ENCODE assay signal across 9 cellular contexts in the genomic region with DNA sequence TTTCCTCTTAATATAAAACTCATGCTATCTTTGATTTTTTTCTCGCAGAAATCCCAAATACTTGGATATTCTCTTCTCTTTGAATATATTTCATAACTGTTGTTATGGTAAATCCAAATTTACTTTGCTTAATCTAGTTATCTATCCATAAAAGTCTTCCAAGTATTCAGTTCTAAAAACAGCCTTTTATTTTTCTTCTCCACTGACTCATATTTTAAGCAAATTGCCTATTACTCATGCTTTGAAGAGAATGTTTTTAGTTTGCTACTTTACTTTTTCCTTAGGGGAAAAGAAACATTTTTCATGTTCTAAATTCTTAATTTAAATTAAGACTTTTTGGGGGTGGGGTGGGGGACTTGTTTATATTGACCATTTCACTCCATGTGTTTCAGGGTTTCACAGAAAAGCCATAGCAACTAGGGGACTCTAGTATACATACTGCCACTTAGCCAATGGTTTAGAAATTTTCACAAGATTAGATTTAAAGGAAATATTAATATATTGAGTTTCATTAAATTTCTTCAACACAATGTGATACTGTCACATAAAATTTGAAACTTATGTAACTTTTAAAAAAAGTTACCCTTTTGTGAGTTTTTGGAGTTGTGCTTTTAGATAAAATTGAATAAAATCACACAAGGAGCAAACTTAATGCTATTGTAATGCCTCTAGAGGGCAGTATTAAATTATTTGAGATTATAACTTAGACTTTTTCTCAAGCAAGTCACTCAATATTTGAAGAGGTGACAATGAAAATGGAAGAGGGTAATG.
DNase-seq lines count a peak whose midpoint lies in the region; ATAC-seq, FAIRE-seq and TF ChIP-seq lines count a peak whose summit lies in the region.
"Had no signal": no experiment of that assay in that cellular context is flagged by ENCODE, and none has a peak within 500 bp of the region (broad histone marks: within the 10 kb centered on the region; RNA-seq: fewer than 3 reads in every experiment).

No MANE protein-coding gene starts in this region.

- H2BK15ac ChIP-seq in neuronal stem cell (ENCODE audit: low read length) = no peak overlapping the region

- ATAC-seq in GM18517 (IDR thresholded peaks at IDR 0.05; ENCODE audit: unreplicated experiment) = peak; percentile 63

- H2BK5ac ChIP-seq in neuronal stem cell (ENCODE audit: low read length) = no peak overlapping the region

- H3K4me1 ChIP-seq in neuronal stem cell (ENCODE audit: control insufficient read depth in 2 of 2, insufficient read depth in 1 of 2, low read depth in 1 of 2, low read length in 2 of 2) = no peaks in the 10 kb centered on the region

- H4K91ac ChIP-seq in neuronal stem cell (ENCODE audit: low read depth, low read length, poor library complexity) = no peak overlapping the region

- H2AK5ac ChIP-seq in neuronal stem cell (ENCODE audit: low read depth, low read length) = no peak overlapping the region

- peak overlapping the region; percentile 13 for H2AFZ ChIP-seq in neuronal stem cell (ENCODE audit: low read length)

- H3K9ac ChIP-seq in neuronal stem cell (ENCODE audit: low read depth, low read length, poor library complexity) = no peak overlapping the region

- H3K14ac ChIP-seq in neuronal stem cell (ENCODE audit: low read length) = no peak overlapping the region

- H3K4me2 ChIP-seq in neuronal stem cell (ENCODE audit: insufficient read depth, low read length, poor library complexity, severe bottlenecking) = no peak overlapping the region

- no peak overlapping the region for H3K4ac ChIP-seq in neuronal stem cell (ENCODE audit: low read length)

- peak; percentile 100 for FAIRE-seq in A204.1 (lab: Jason Lieb, UNC)
- no peak for FAIRE-seq in bronchial epithelial cell (lab: Jason Lieb, UNC)

- H4K8ac ChIP-seq in neuronal stem cell (ENCODE audit: low read depth, low read length) = no peak overlapping the region

- H3K23ac ChIP-seq in neuronal stem cell (ENCODE audit: low read depth, low read length, poor library complexity) = no peak overlapping the region

- no peak overlapping the region for H2BK120ac ChIP-seq in neuronal stem cell (ENCODE audit: low read depth, low read length)

- TF ChIP-seq CTCF in bronchial epithelial cell (IDR thresholded peaks at IDR 0.05; ENCODE audit: insufficient read depth, low read length, severe bottlenecking) = peak; percentile 25

- DNase-seq in NCI-H1436 treated with DMSO at 0.1 percent for 48 hours (lab: John Stamatoyannopoulos, UW) (peak; percentile 21), bronchial epithelial cell (ENCODE audit: low read depth) (peak; percentile 51), neuronal stem cell (ENCODE audit: low spot score) (no peak), substantia nigra (lab: John Stamatoyannopoulos, UW) (no peak), hypothalamus (lab: John Stamatoyannopoulos, UW) (no peak)
- DNase-seq in activated effector memory CD4-positive, alpha-beta T cell treated with Interleukin-2 at 50 U/mL for 16 hours = no peak
- DNase-seq: activated naive CD8-positive, alpha-beta T cell treated with anti-CD3 and anti-CD28 coated beads, Interleukin-2, amount 10 ng/mL, durations not matched to agents 7 days and 5 days had no signal

- WGBS in neuronal stem cell (ENCODE audit: extremely low coverage in 2 of 2, insufficient read length in 2 of 2, insufficient replicate concordance in 1 of 2), 2 donors = 100% methylated on average over 1 of the region's 1 CpG; no CpG with 5 or more reads in 1 of the 2 donors

- H3K9me3 ChIP-seq in neuronal stem cell (replicated peaks in 1 of 2; ENCODE audit: control insufficient read depth in 2 of 2, insufficient read depth in 1 of 2, low read depth in 1 of 2, low read length in 2 of 2) = peaks cover 0 to 4% of the 10 kb centered on the region in 2 donors

- no peak overlapping the region for H3K18ac ChIP-seq in neuronal stem cell (ENCODE audit: low read length)

- no peaks in the 10 kb centered on the region for H3K79me1 ChIP-seq in neuronal stem cell (ENCODE audit: low read depth, low read length)

- no peak overlapping the region for H2BK12ac ChIP-seq in neuronal stem cell (ENCODE audit: low read length)

- H3K27ac ChIP-seq in neuronal stem cell (replicated peaks; ENCODE audit: low read length) = no peak overlapping the region
- H3K27ac ChIP-seq in substantia nigra (ENCODE audit: low read depth, low read length, poor library complexity, severe bottlenecking) = no peak overlapping the region

- no peaks in the 10 kb centered on the region for H3K36me3 ChIP-seq in bronchial epithelial cell (ENCODE audit: control insufficient read depth, insufficient read depth, low read length)
- no peaks in the 10 kb centered on the region for H3K36me3 ChIP-seq in neuronal stem cell (replicated peaks in 1 of 2; ENCODE audit: control insufficient read depth in 2 of 2, insufficient read depth in 2 of 2, low read length in 2 of 2)

- H3K27me3 ChIP-seq in bronchial epithelial cell (ENCODE audit: control insufficient read depth, insufficient read depth, low read length) = no peaks in the 10 kb centered on the region
- H3K27me3 ChIP-seq in neuronal stem cell (ENCODE audit: control insufficient read depth in 3 of 3, insufficient read depth in 3 of 3, low read depth in 1 of 3, low read length in 3 of 3) = no peaks in the 10 kb centered on the region

- H3K4me3 ChIP-seq in bronchial epithelial cell (ENCODE audit: low read depth, low read length) (no peak overlapping the region), neuronal stem cell (ENCODE audit: low read length in 2 of 2) (no peak overlapping the region)

Comparison
In these comparisons a context has a peak if more than half of its experiments do, and no peak if none do; other contexts are left out.
1. DNase-seq: peak in NCI-H1436 treated with DMSO at 0.1 percent for 48 hours (single experiment) and bronchial epithelial cell (single experiment); none in neuronal stem cell (single experiment), substantia nigra (0 of 49), activated effector memory CD4-positive, alpha-beta T cell treated with Interleukin-2 at 50 U/mL for 16 hours (single experiment) and hypothalamus (0 of 51).